8 cellular contexts compared by ENCODE assay signal in the genomic region with DNA sequence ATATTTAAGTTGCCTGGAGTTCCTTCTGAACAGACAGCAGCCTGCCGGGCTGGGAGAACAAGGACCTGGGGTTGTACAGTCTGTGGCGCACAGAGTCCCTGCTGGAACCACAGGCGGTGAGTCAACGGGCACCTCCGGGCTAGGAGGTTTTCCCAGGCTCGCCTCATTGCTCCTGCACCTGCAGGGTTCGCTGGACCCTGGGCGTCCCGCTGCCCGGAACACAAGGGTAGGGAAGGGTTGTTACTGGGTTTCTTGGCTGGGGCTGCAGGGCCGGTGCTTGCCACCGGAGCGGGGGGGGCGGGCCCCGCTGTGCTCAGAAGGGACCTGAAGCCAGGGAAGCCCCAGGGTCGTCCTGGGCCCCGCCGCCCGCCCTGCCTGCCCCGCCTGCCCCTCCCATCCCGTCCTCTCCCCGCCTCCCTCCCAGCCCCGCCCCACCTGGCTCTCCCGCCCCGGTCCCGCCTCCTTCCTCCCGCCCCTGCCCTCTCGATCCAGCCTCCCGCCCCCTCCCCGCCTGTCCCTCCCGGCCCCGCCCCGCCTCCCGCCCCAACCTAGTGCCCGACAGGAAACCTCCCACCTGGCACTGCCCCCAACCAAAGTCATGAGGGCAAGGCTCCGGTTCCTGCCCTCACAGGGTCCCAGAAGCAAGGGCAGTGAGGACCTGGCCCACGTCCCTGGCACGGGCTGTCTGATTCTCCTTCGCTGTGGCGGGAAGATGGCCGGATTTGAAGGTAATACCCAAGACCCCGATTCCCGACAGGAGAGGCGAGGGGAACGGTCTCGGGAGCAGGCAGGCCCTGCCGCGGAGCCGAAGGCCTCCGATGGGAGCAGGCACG. TPM values are rescaled to one million over a fixed set of nuclear protein-coding genes. Genes with fewer than 3 reads are reported as not detected.
DNase-seq lines count a peak whose midpoint lies in the region; ATAC-seq lines count a peak whose summit lies in the region.

No MANE protein-coding gene starts in this region.

- H3K9me3 ChIP-seq in HAP-1, result no peaks in the 10 kb centered on the region

- peaks cover 6% of the 10 kb centered on the region; the same call in 1 of the 2 replicates for H3K4me1 ChIP-seq in HAP-1

- DNase-seq in DMS114 treated with DMSO at 0.1 percent for 48 hours (lab: John Stamatoyannopoulos, UW; ENCODE audit: unreplicated experiment), result peak; percentile 30
- DNase-seq in HAP-1 (ENCODE audit: low spot score in 2 of 2), result peak; percentile 68 to 93
- peak; percentile 82 for DNase-seq in NCI-H2171 (lab: John Stamatoyannopoulos, UW)
- DNase-seq in activated CD4-positive, CD25-positive, alpha-beta regulatory T cell (lab: John Stamatoyannopoulos, UW), result peak; percentile 36 to 51 (median 44)
- DNase-seq in cerebellum (ENCODE audit: low spot score), result peak; percentile 92
- peak; percentile 90 for DNase-seq in left kidney (ENCODE audit: low read depth, low spot score)
- peak; percentile 69 for DNase-seq in stimulated activated CD4-positive, alpha-beta T cell treated with anti-CD3 and anti-CD28 coated beads, Interleukin-4, amount 100 ng/mL, for 1 hour

- in situ Hi-C loops in HAP-1 (cut with MboI; ENCODE audit: low sequenced_read_pairs), result no loop called here

- peak overlapping the region; percentile 52 for H3K4me3 ChIP-seq in HAP-1

- peaks cover 24% of the 10 kb centered on the region for H3K36me3 ChIP-seq in HAP-1 (replicated peaks)

- no peaks in the 10 kb centered on the region for H3K27me3 ChIP-seq in HAP-1 (ENCODE audit: low read depth)

- ATAC-seq in GM18861 (IDR thresholded peaks at IDR 0.05; ENCODE audit: unreplicated experiment), result no peak

RNA-seq across cellular contexts. Expression of gene JMJD4, which starts 6.8 kb away (rescaled TPM):
- 12.5 TPM for total RNA-seq in cerebellum

RNA-seq across cellular contexts. Expression of gene SNAP47, which starts 7.0 kb away (rescaled TPM):
- total RNA-seq in cerebellum, result 48.2 TPM

Comparison
In these comparisons a context has a peak if more than half of its experiments do, and no peak if none do; other contexts are left out.
1. DNase-seq: peak in every context shown above with its lines; median percentile 92 in cerebellum; 90 in left kidney; 82 in NCI-H2171; 80 in HAP-1; 69 in stimulated activated CD4-positive, alpha-beta T cell treated with anti-CD3 and anti-CD28 coated beads, Interleukin-4, amount 100 ng/mL, for 1 hour; 44 in activated CD4-positive, CD25-positive, alpha-beta regulatory T cell; 30 in DMS114 treated with DMSO at 0.1 percent for 48 hours.